Comparison of ENCODE assay signal across 14 cellular contexts in the genomic region with DNA sequence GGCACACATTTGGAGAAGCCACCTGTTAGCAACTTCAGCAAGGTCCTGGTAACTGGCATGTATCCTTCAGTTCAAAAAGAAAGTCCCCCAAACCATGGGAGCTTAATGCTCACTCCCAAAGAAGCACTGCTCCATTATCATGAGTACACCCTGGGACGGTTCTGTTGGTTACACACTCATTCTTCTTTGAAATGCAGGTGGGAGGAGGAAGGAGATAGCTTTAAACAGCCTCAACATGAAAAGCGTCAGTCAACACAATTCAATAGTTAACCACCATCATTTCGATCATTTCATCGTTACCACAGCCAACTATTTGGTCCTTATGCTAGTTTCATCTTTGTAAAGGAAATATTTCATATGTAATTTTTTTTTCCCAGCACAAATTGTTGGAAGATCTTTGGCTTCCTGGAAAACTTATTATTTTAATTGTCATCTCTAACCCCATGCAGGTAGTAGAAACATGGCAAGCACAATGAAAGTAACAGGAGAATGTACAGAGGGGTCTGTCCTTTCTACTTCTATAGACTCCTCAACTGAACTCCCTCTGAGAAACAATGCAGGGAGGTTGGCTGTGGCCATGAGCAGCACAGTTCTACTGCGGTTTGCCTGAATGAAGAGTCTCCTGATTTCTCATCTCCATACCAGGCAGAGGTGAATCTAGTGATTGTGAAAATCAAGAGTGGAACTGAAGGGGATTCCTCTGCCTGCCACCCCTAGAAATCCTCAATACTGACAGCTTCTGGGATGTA.
DNase-seq lines count a peak whose midpoint lies in the region; ATAC-seq and TF ChIP-seq lines count a peak whose summit lies in the region.
"Had no signal": no experiment of that assay in that cellular context is flagged by ENCODE, and none has a peak within 500 bp of the region (broad histone marks: within the 10 kb centered on the region; RNA-seq: fewer than 3 reads in every experiment).

No MANE protein-coding gene starts in this region.

- no peaks in the 10 kb centered on the region for H3K27me3 Mint-ChIP-seq in CD4-positive, alpha-beta T cell
- H3K27me3 Mint-ChIP-seq in GM23338 (ENCODE audit: insufficient read depth, low read depth, poor library complexity), result peaks cover 6% of the 10 kb centered on the region
- H3K27me3 Mint-ChIP-seq in activated T-helper 1 cell treated with anti-CD3 and anti-CD28 coated beads, Interleukin-12 subunit alpha, Interleukin-12 subunit beta, Interleukin-2, Interleukin-4 antibody, amounts not matched to agents 30 ng/mL and 10 ng/mL and 1 ng/mL, durations not matched to agents 14 hours and 24 hours and 36 hours (ENCODE audit: insufficient read depth), result no peaks in the 10 kb centered on the region
- H3K27me3 Mint-ChIP-seq in naive thymus-derived CD4-positive, alpha-beta T cell, result no peaks in the 10 kb centered on the region

- H3K36me3 Mint-ChIP-seq in CD4-positive, alpha-beta T cell (ENCODE audit: low read depth), result peaks cover 59% of the 10 kb centered on the region
- H3K36me3 Mint-ChIP-seq in GM23338 (ENCODE audit: low read depth), result peaks cover 27% of the 10 kb centered on the region
- H3K36me3 Mint-ChIP-seq in activated T-helper 1 cell treated with anti-CD3 and anti-CD28 coated beads, Interleukin-12 subunit alpha, Interleukin-12 subunit beta, Interleukin-2, Interleukin-4 antibody, amounts not matched to agents 30 ng/mL and 10 ng/mL and 1 ng/mL, durations not matched to agents 14 hours and 24 hours and 36 hours (ENCODE audit: low read depth), result peaks cover 32% of the 10 kb centered on the region
- peaks cover 8 to 40% (median 23%) of the 10 kb centered on the region in 5 donors for H3K36me3 Mint-ChIP-seq in naive thymus-derived CD4-positive, alpha-beta T cell

- CTCF ChIA-PET in CD4-positive, alpha-beta T cell (lab: Charles Lee), result interaction anchor here (0.7 to 1.4 kb wide), 2 partner anchors 9 to 50 kb away, joined by 3 read pairs; no protein-coding TSS in a partner anchor
- CTCF ChIA-PET in naive thymus-derived CD4-positive, alpha-beta T cell (lab: Charles Lee), result interaction anchor here (0.5 to 2.1 kb wide), 3 partner anchors 18 to 107 kb away, joined by 3 to 6 read pairs (median 6); no protein-coding TSS in a partner anchor

- peaks cover 62% of the 10 kb centered on the region for H3K4me1 ChIP-seq in GM23338 (ENCODE audit: insufficient read depth)
- H3K4me1 ChIP-seq in naive thymus-derived CD4-positive, alpha-beta T cell (ENCODE audit: control insufficient read depth in 2 of 2, insufficient read depth in 2 of 2, low read length in 2 of 2), result peaks cover 35 to 46% of the 10 kb centered on the region in 2 donors

- POLR2A ChIA-PET in CD4-positive, alpha-beta T cell (lab: Charles Lee), result interaction anchor here (0.5 to 1.7 kb wide), 4 partner anchors 28 to 247 kb away, joined by 3 to 4 read pairs (median 3); no protein-coding TSS in a partner anchor
- POLR2A ChIA-PET in naive thymus-derived CD4-positive, alpha-beta T cell (lab: Charles Lee), result interaction anchor here (0.8 to 1.3 kb wide), 3 partner anchors 14 to 108 kb away, joined by 3 to 6 read pairs (median 4); no protein-coding TSS in a partner anchor

- intact Hi-C loops in CD4-positive, alpha-beta T cell (cut with DNase I, micrococcal nuclease), result no loop called here
- intact Hi-C loops in activated T-helper 1 cell treated with anti-CD3 and anti-CD28 coated beads, Interleukin-12 subunit alpha, Interleukin-12 subunit beta, Interleukin-2, Interleukin-4 antibody, amounts not matched to agents 30 ng/mL and 10 ng/mL and 1 ng/mL, durations not matched to agents 14 hours and 24 hours and 36 hours (cut with micrococcal nuclease), result loop anchor here (1.0 to 10.0 kb wide), 6 partner anchors 8 to 1609 kb away; a partner anchor contains a TSS
- intact Hi-C loops in naive thymus-derived CD4-positive, alpha-beta T cell (cut with micrococcal nuclease), result loop anchor here in 1 of 2 donors (2.0 kb wide), 1 partner anchor 13 kb away; no protein-coding TSS in a partner anchor
- intact Hi-C loops in sciatic nerve (cut with DNase I), result no loop called here

- no peaks in the 10 kb centered on the region for H4K20me1 ChIP-seq in GM23338 (replicated peaks; ENCODE audit: insufficient read depth)

- H3K4me2 ChIP-seq in GM23338, result peak overlapping the region; percentile 84

- no peak overlapping the region for H3K27ac ChIP-seq in CD4-positive, alpha-beta T cell (ENCODE audit: low read depth, low read length)
- H3K27ac ChIP-seq in GM23338 (ENCODE audit: low read depth), result peak overlapping the region; percentile 32; the same call in 1 of the 2 replicates
- H3K27ac ChIP-seq in naive thymus-derived CD4-positive, alpha-beta T cell (ENCODE audit: low read depth, low read length), result peak overlapping the region; percentile 41
- H3K27ac ChIP-seq: C4-2B, HL-60, parathyroid adenoma, RWPE1 had no signal

- H3F3A ChIP-seq in GM23338 (replicated peaks; ENCODE audit: low read depth), result peaks cover 18% of the 10 kb centered on the region; the same call in 1 of the 2 replicates

- no peak for TF ChIP-seq CTCF in CD4-positive, alpha-beta T cell (IDR thresholded peaks at IDR 0.05)
- no peak for TF ChIP-seq CTCF in GM23338 (conservative IDR thresholded peaks at IDR 0.05; ENCODE audit: low read depth in 2 of 2)

- H3K9me3 ChIP-seq in CD4-positive, alpha-beta T cell (ENCODE audit: control insufficient read depth, low read length), result no peaks in the 10 kb centered on the region
- H3K9me3 ChIP-seq in naive thymus-derived CD4-positive, alpha-beta T cell (ENCODE audit: control insufficient read depth in 2 of 3, low read length in 3 of 3), result no peaks in the 10 kb centered on the region

- peaks cover 91% of the 10 kb centered on the region for H3K4me1 Mint-ChIP-seq in CD4-positive, alpha-beta T cell (ENCODE audit: low read depth)
- peaks cover 63% of the 10 kb centered on the region for H3K4me1 Mint-ChIP-seq in GM23338
- H3K4me1 Mint-ChIP-seq in activated T-helper 1 cell treated with anti-CD3 and anti-CD28 coated beads, Interleukin-12 subunit alpha, Interleukin-12 subunit beta, Interleukin-2, Interleukin-4 antibody, amounts not matched to agents 30 ng/mL and 10 ng/mL and 1 ng/mL, durations not matched to agents 14 hours and 24 hours and 36 hours (ENCODE audit: low read depth), result peaks cover 75% of the 10 kb centered on the region
- H3K4me1 Mint-ChIP-seq in naive thymus-derived CD4-positive, alpha-beta T cell, result peaks cover 59 to 89% (median 79%) of the 10 kb centered on the region in 7 donors

- DNase-seq in CD4-positive, alpha-beta T cell, result no peak
- DNase-seq in GM23338 (ENCODE audit: low spot score) (no peak), GF-D8 (lab: John Stamatoyannopoulos, UW) (no peak), sciatic nerve (ENCODE audit: low spot score) (no peak), DMS114 treated with DMSO at 0.1 percent for 48 hours (lab: John Stamatoyannopoulos, UW; ENCODE audit: unreplicated experiment) (no peak)
- DNase-seq in activated T-helper 1 cell treated with anti-CD3 and anti-CD28 coated beads, Interleukin-12 subunit alpha, Interleukin-12 subunit beta, Interleukin-2, Interleukin-4 antibody, amounts not matched to agents 30 ng/mL and 10 ng/mL and 1 ng/mL, durations not matched to agents 14 hours and 24 hours and 36 hours (ENCODE audit: low spot score), result no peak
- DNase-seq in naive thymus-derived CD4-positive, alpha-beta T cell, result peak in 2 of 9 donors; percentile 22 to 29
- DNase-seq: activated CD8-positive, alpha-beta memory T cell treated with anti-CD3 and anti-CD28 coated beads, Interleukin-2, amount 50 U/mL, for 4 hours; NCI-H2029 treated with DMSO at 0.1 percent for 48 hours; NCI-H82 had no signal

- H3K36me3 ChIP-seq in GM23338 (ENCODE audit: insufficient read depth), result no peaks in the 10 kb centered on the region
- no peaks in the 10 kb centered on the region for H3K36me3 ChIP-seq in naive thymus-derived CD4-positive, alpha-beta T cell (ENCODE audit: control insufficient read depth in 2 of 3, insufficient read depth in 3 of 3, low read length in 3 of 3)

- peak overlapping the region; percentile 99 for H3K27ac Mint-ChIP-seq in CD4-positive, alpha-beta T cell
- H3K27ac Mint-ChIP-seq in GM23338, result peak overlapping the region; percentile 89
- H3K27ac Mint-ChIP-seq in activated T-helper 1 cell treated with anti-CD3 and anti-CD28 coated beads, Interleukin-12 subunit alpha, Interleukin-12 subunit beta, Interleukin-2, Interleukin-4 antibody, amounts not matched to agents 30 ng/mL and 10 ng/mL and 1 ng/mL, durations not matched to agents 14 hours and 24 hours and 36 hours, result peak overlapping the region; percentile 79
- peak overlapping the region; percentile 42 to 98 (median 93) for H3K27ac Mint-ChIP-seq in naive thymus-derived CD4-positive, alpha-beta T cell

- no peaks in the 10 kb centered on the region for H3K9me3 Mint-ChIP-seq in CD4-positive, alpha-beta T cell
- H3K9me3 Mint-ChIP-seq in GM23338, result no peaks in the 10 kb centered on the region
- peaks cover 6% of the 10 kb centered on the region for H3K9me3 Mint-ChIP-seq in activated T-helper 1 cell treated with anti-CD3 and anti-CD28 coated beads, Interleukin-12 subunit alpha, Interleukin-12 subunit beta, Interleukin-2, Interleukin-4 antibody, amounts not matched to agents 30 ng/mL and 10 ng/mL and 1 ng/mL, durations not matched to agents 14 hours and 24 hours and 36 hours
- H3K9me3 Mint-ChIP-seq in naive thymus-derived CD4-positive, alpha-beta T cell, result peaks cover 0 to 4% (median 0%) of the 10 kb centered on the region in 11 donors

- ATAC-seq in CD4-positive, alpha-beta T cell (ENCODE audit: poor library complexity), result no peak
- ATAC-seq in GM23338, result peak; percentile 19
- no peak for ATAC-seq in naive thymus-derived CD4-positive, alpha-beta T cell
- ATAC-seq in sciatic nerve, result no peak

- H3K4me3 Mint-ChIP-seq in CD4-positive, alpha-beta T cell, result peak overlapping the region; percentile 73
- H3K4me3 Mint-ChIP-seq in GM23338, result no peak overlapping the region
- H3K4me3 Mint-ChIP-seq in activated T-helper 1 cell treated with anti-CD3 and anti-CD28 coated beads, Interleukin-12 subunit alpha, Interleukin-12 subunit beta, Interleukin-2, Interleukin-4 antibody, amounts not matched to agents 30 ng/mL and 10 ng/mL and 1 ng/mL, durations not matched to agents 14 hours and 24 hours and 36 hours, result peak overlapping the region; percentile 69
- H3K4me3 Mint-ChIP-seq in naive thymus-derived CD4-positive, alpha-beta T cell, result peak overlapping the region; percentile 58 to 99 (median 74)

- H3K4me3 ChIP-seq in GM23338, result peak overlapping the region; percentile 15; the same call in 1 of the 2 replicates
- peak overlapping the region; percentile 16 for H3K4me3 ChIP-seq in naive thymus-derived CD4-positive, alpha-beta T cell (ENCODE audit: low read length)

- no peaks in the 10 kb centered on the region for H3K27me3 ChIP-seq in CD4-positive, alpha-beta T cell (ENCODE audit: control insufficient read depth, insufficient read depth, low read length)
- H3K27me3 ChIP-seq in GM23338 (ENCODE audit: insufficient read depth), result no peaks in the 10 kb centered on the region
- no peaks in the 10 kb centered on the region for H3K27me3 ChIP-seq in naive thymus-derived CD4-positive, alpha-beta T cell (ENCODE audit: control insufficient read depth in 2 of 2, insufficient read depth in 2 of 2, low read length in 2 of 2)

- H3K79me2 ChIP-seq in GM23338 (replicated peaks; ENCODE audit: insufficient read depth), result peaks cover 95% of the 10 kb centered on the region

- H2AFZ ChIP-seq in GM23338, result no peak overlapping the region
- H2AFZ ChIP-seq: parathyroid adenoma had no signal

- H3K9me2 ChIP-seq in GM23338 (ENCODE audit: insufficient read depth), result no peaks in the 10 kb centered on the region
